8 cellular contexts compared by ENCODE assay signal in genomic region chr7:134605978-134606923, GRCh38. TPM values are rescaled to one million over a fixed set of nuclear protein-coding genes. Genes with fewer than 3 reads are reported as not detected.
DNase-seq lines count a peak whose midpoint lies in the region; ATAC-seq and TF ChIP-seq lines count a peak whose summit lies in the region.

No MANE protein-coding gene starts in this region.

- H3K27me3 Mint-ChIP-seq in activated T-helper 17 cell treated with anti-CD3 and anti-CD28 coated beads, Interleukin-2, amount 50 U/mL, for 72 hours, result peaks cover 18% of the 10 kb centered on the region

- peak overlapping the region in 1 of 2 donors; percentile 44 for H3K27ac ChIP-seq in testis

- H3K27me3 ChIP-seq in BE2C, result peaks cover 20% of the 10 kb centered on the region
- no peaks in the 10 kb centered on the region for H3K27me3 ChIP-seq in testis

- no peak overlapping the region for H3K4me3 ChIP-seq in BE2C (ENCODE audit: low read depth, low read length)
- peak overlapping the region; percentile 3 for H3K4me3 ChIP-seq in fibroblast of villous mesenchyme (ENCODE audit: low read depth, low read length)
- H3K4me3 ChIP-seq in testis, result no peak overlapping the region

- H3K4me3 Mint-ChIP-seq in activated T-helper 17 cell treated with anti-CD3 and anti-CD28 coated beads, Interleukin-2, amount 50 U/mL, for 72 hours, result peak overlapping the region; percentile 19

- WGBS in testis, 2 donors, result 33 to 34% methylated on average over 14 of the region's 14 CpGs

- no peaks in the 10 kb centered on the region for H3K9me3 Mint-ChIP-seq in activated T-helper 17 cell treated with anti-CD3 and anti-CD28 coated beads, Interleukin-2, amount 50 U/mL, for 72 hours

- H3K36me3 Mint-ChIP-seq in activated T-helper 17 cell treated with anti-CD3 and anti-CD28 coated beads, Interleukin-2, amount 50 U/mL, for 72 hours (ENCODE audit: low read depth), result no peaks in the 10 kb centered on the region

- no peak for TF ChIP-seq POLR2A in testis (IDR thresholded peaks at IDR 0.05)

- intact Hi-C loops in testis (cut with DNase I; ENCODE audit: low total_unique reads), result no loop called here

- DNase-seq in BE2C, result peak; percentile 64
- peak; percentile 52 for DNase-seq in GM19240 (ENCODE audit: insufficient read length, low spot score)
- peak; percentile 91 for DNase-seq in HT-29 (ENCODE audit: low spot score)
- DNase-seq in RKO (ENCODE audit: low spot score), result peak; percentile 64
- peak; percentile 72 for DNase-seq in fibroblast of villous mesenchyme (ENCODE audit: low read depth)
- peak in 49 of 56 donors; percentile 7 to 81 (median 34) for DNase-seq in nucleus accumbens (lab: John Stamatoyannopoulos, UW)
- peak; percentile 84 for DNase-seq in testis

- ATAC-seq in activated T-helper 17 cell treated with anti-CD3 and anti-CD28 coated beads, Interleukin-2, amount 50 U/mL, for 72 hours (replicated peaks), result peak; percentile 81

- H3K36me3 ChIP-seq in BE2C (no peaks in the 10 kb centered on the region), testis (ENCODE audit: low read depth, missing control alignments) (no peaks in the 10 kb centered on the region)

- H3K4me1 Mint-ChIP-seq in activated T-helper 17 cell treated with anti-CD3 and anti-CD28 coated beads, Interleukin-2, amount 50 U/mL, for 72 hours, result peaks cover 5% of the 10 kb centered on the region

- TF ChIP-seq CTCF in BE2C (IDR thresholded peaks at IDR 0.05; ENCODE audit: low read depth, low read length), result peak; percentile 97
- TF ChIP-seq CTCF in fibroblast of villous mesenchyme (IDR thresholded peaks at IDR 0.05; ENCODE audit: insufficient read depth, low read depth, low read length), result peak; percentile 92
- TF ChIP-seq CTCF in testis (IDR thresholded peaks at IDR 0.05), result peak; percentile 70 to 94 (median 79)

- H3K4me1 ChIP-seq in BE2C (no peaks in the 10 kb centered on the region), testis (peaks cover 8% of the 10 kb centered on the region)

- no peak overlapping the region for H3K27ac Mint-ChIP-seq in activated T-helper 17 cell treated with anti-CD3 and anti-CD28 coated beads, Interleukin-2, amount 50 U/mL, for 72 hours

- H3K9me3 ChIP-seq in BE2C (no peaks in the 10 kb centered on the region), testis (no peaks in the 10 kb centered on the region)

RNA-seq across cellular contexts. Expression of gene BPGM, which starts 40.4 kb away (rescaled TPM):
- 30.0 TPM for polyA plus RNA-seq in BE2C (2012; ENCODE audit: insufficient read depth, insufficient read length, low read depth)
- 7.1 and 8.0 TPM in 2 replicates for total RNA-seq in HT-29 (2014; rRNA removed; shearing (Covaris generic))
- total RNA-seq in activated T-helper 17 cell treated with anti-CD3 and anti-CD28 coated beads, Interleukin-2, amount 50 U/mL, for 72 hours, result 10 to 100 TPM; 17.2 to 20.7 TPM
- total RNA-seq in fibroblast of villous mesenchyme (35.8 and 59.2 TPM in 2 replicates), testis (10 to 100 TPM; 14.5 to 15.8 TPM)
- 32.9 TPM for polyA plus RNA-seq in testis (ENCODE audit: insufficient read depth, low read depth, low replicate concordance)

RNA-seq across cellular contexts. Expression of gene AKR1B15, which starts 57.3 kb away (rescaled TPM):
- polyA plus RNA-seq in BE2C (2012; ENCODE audit: insufficient read depth, insufficient read length, low read depth), result 0.22 TPM
- total RNA-seq in HT-29 (2014; rRNA removed; shearing (Covaris generic)), result not detected in 2 replicates
- not detected for total RNA-seq in activated T-helper 17 cell treated with anti-CD3 and anti-CD28 coated beads, Interleukin-2, amount 50 U/mL, for 72 hours
- total RNA-seq in fibroblast of villous mesenchyme (not detected in 2 replicates), testis (1 to 10 TPM; 1.9 to 2.1 TPM)
- 0.80 TPM for polyA plus RNA-seq in testis (ENCODE audit: insufficient read depth, low read depth, low replicate concordance)

Comparison
In these comparisons a context has a peak if more than half of its experiments do, and no peak if none do; other contexts are left out.
1. DNase-seq: peak in every context shown above with its lines; median percentile 91 in HT-29; 84 in testis; 72 in fibroblast of villous mesenchyme; 64 in BE2C; 64 in RKO; 52 in GM19240; 34 in nucleus accumbens.